2 cellular contexts compared by ENCODE assay signal in the genomic region with DNA sequence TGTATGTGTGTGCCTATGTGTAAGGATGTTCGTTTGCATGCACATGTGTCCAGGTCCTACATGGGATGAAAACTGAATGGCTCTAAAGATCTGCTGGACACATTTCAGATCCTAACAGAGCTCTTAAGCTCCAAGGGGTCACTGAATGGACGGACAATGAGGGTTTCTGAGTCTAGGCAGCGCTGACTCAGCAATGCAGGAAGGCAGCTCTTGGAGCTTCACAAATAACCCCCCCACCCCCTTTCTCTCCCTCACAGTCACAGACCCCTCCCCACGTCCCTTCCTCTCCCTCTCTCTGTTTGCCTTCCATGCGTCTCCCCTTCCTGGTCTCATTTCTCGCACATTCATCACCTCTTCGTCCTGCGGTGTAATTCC.
TF ChIP-seq lines count a peak whose summit lies in the region.

No MANE protein-coding gene starts in this region.

TF ChIP-seq in HepG2, 621 proteins besides CTCF, POLR2A, EP300 and RAD21:
- TF ChIP-seq TFDP2 (CRISPR knock-in tag; IDR thresholded peaks at IDR 0.05), result no peak
- TF ChIP-seq ZNF547 (CRISPR knock-in tag; IDR thresholded peaks at IDR 0.05), result no peak
- TF ChIP-seq ZNF746 (CRISPR knock-in tag; IDR thresholded peaks at IDR 0.05), result no peak
- TF ChIP-seq ZNF841 (CRISPR knock-in tag; IDR thresholded peaks at IDR 0.05; ENCODE audit: borderline replicate concordance), result no peak
- TF ChIP-seq RBM39 (IDR thresholded peaks at IDR 0.05; ENCODE audit: low read depth, low read length, poor library complexity, severe bottlenecking), result no peak
- TF ChIP-seq TSC22D2 (CRISPR knock-in tag; IDR thresholded peaks at IDR 0.05; ENCODE audit: borderline replicate concordance), result no peak
- no peak for TF ChIP-seq NFE2L2 (IDR thresholded peaks at IDR 0.05; ENCODE audit: low read length)
- TF ChIP-seq RXRA (CRISPR knock-in tag; IDR thresholded peaks at IDR 0.05), result no peak
- TF ChIP-seq ZNF83 (CRISPR knock-in tag; IDR thresholded peaks at IDR 0.05; ENCODE audit: borderline replicate concordance), result no peak
- TF ChIP-seq MAFK (conservative IDR thresholded peaks at IDR 0.05 in 1 of 2, IDR thresholded peaks at IDR 0.05 in 1 of 2; ENCODE audit: low read length in 2 of 2), result peak; percentile 85 to 93
- TF ChIP-seq, protein P1, sequence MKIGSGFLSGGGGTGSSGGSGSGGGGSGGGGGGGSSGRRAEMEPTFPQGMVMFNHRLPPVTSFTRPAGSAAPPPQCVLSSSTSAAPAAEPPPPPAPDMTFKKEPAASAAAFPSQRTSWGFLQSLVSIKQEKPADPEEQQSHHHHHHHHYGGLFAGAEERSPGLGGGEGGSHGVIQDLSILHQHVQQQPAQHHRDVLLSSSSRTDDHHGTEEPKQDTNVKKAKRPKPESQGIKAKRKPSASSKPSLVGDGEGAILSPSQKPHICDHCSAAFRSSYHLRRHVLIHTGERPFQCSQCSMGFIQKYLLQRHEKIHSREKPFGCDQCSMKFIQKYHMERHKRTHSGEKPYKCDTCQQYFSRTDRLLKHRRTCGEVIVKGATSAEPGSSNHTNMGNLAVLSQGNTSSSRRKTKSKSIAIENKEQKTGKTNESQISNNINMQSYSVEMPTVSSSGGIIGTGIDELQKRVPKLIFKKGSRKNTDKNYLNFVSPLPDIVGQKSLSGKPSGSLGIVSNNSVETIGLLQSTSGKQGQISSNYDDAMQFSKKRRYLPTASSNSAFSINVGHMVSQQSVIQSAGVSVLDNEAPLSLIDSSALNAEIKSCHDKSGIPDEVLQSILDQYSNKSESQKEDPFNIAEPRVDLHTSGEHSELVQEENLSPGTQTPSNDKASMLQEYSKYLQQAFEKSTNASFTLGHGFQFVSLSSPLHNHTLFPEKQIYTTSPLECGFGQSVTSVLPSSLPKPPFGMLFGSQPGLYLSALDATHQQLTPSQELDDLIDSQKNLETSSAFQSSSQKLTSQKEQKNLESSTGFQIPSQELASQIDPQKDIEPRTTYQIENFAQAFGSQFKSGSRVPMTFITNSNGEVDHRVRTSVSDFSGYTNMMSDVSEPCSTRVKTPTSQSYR (CRISPR knock-in tag; IDR thresholded peaks at IDR 0.05; ENCODE audit: borderline replicate concordance), result no peak
- no peak for TF ChIP-seq PHF5A (CRISPR knock-in tag; IDR thresholded peaks at IDR 0.05; ENCODE audit: low read depth, unreplicated experiment)
- TF ChIP-seq XRCC5 (optimal IDR thresholded peaks at IDR 0.05; ENCODE audit: low read length), result no peak
- peak; percentile 79 for TF ChIP-seq MAFF (IDR thresholded peaks at IDR 0.05; ENCODE audit: low read depth, low read length)
- no peak for TF ChIP-seq POLR2AphosphoS5 (IDR thresholded peaks at IDR 0.05; ENCODE audit: low read depth, low read length)
- TF ChIP-seq KAT7 (CRISPR knock-in tag; IDR thresholded peaks at IDR 0.05; ENCODE audit: borderline replicate concordance), result no peak

TF ChIP-seq in K562, 482 proteins besides CTCF, POLR2A, EP300 and RAD21 (continued from another document):
- no peak for TF ChIP-seq ZNF586 (CRISPR knock-in tag; conservative IDR thresholded peaks at IDR 0.05)
- 0 out of 2 replicates have a peak, but pooled peaks have one; percentile 13 for TF ChIP-seq MAFG (tag; conservative IDR thresholded peaks at IDR 0.05)
- no peak for TF ChIP-seq PYGO2 (tag; IDR thresholded peaks at IDR 0.05)
- TF ChIP-seq KLF6 (CRISPR knock-in tag; IDR thresholded peaks at IDR 0.05; ENCODE audit: borderline replicate concordance), result no peak
- TF ChIP-seq, protein P2, sequence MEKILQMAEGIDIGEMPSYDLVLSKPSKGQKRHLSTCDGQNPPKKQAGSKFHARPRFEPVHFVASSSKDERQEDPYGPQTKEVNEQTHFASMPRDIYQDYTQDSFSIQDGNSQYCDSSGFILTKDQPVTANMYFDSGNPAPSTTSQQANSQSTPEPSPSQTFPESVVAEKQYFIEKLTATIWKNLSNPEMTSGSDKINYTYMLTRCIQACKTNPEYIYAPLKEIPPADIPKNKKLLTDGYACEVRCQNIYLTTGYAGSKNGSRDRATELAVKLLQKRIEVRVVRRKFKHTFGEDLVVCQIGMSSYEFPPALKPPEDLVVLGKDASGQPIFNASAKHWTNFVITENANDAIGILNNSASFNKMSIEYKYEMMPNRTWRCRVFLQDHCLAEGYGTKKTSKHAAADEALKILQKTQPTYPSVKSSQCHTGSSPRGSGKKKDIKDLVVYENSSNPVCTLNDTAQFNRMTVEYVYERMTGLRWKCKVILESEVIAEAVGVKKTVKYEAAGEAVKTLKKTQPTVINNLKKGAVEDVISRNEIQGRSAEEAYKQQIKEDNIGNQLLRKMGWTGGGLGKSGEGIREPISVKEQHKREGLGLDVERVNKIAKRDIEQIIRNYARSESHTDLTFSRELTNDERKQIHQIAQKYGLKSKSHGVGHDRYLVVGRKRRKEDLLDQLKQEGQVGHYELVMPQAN (IDR thresholded peaks at IDR 0.05; ENCODE audit: borderline replicate concordance), result no peak
- TF ChIP-seq ZNF121 (CRISPR knock-in tag; conservative IDR thresholded peaks at IDR 0.05), result no peak
- TF ChIP-seq, protein P3, sequence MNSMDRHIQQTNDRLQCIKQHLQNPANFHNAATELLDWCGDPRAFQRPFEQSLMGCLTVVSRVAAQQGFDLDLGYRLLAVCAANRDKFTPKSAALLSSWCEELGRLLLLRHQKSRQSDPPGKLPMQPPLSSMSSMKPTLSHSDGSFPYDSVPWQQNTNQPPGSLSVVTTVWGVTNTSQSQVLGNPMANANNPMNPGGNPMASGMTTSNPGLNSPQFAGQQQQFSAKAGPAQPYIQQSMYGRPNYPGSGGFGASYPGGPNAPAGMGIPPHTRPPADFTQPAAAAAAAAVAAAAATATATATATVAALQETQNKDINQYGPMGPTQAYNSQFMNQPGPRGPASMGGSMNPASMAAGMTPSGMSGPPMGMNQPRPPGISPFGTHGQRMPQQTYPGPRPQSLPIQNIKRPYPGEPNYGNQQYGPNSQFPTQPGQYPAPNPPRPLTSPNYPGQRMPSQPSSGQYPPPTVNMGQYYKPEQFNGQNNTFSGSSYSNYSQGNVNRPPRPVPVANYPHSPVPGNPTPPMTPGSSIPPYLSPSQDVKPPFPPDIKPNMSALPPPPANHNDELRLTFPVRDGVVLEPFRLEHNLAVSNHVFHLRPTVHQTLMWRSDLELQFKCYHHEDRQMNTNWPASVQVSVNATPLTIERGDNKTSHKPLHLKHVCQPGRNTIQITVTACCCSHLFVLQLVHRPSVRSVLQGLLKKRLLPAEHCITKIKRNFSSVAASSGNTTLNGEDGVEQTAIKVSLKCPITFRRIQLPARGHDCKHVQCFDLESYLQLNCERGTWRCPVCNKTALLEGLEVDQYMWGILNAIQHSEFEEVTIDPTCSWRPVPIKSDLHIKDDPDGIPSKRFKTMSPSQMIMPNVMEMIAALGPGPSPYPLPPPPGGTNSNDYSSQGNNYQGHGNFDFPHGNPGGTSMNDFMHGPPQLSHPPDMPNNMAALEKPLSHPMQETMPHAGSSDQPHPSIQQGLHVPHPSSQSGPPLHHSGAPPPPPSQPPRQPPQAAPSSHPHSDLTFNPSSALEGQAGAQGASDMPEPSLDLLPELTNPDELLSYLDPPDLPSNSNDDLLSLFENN (IDR thresholded peaks at IDR 0.05; ENCODE audit: low read depth in 2 of 2, low read length in 2 of 2), result no peak
- peak; percentile 43; the same call in 1 of the 2 replicates for TF ChIP-seq C11orf30 (IDR thresholded peaks at IDR 0.05; ENCODE audit: low read depth)
- TF ChIP-seq ZNF584 (CRISPR knock-in tag; IDR thresholded peaks at IDR 0.05; ENCODE audit: low read depth), result no peak
- TF ChIP-seq MED1 (CRISPR knock-in tag; IDR thresholded peaks at IDR 0.05; ENCODE audit: borderline replicate concordance), result no peak
- TF ChIP-seq ZNF347 (CRISPR knock-in tag; IDR thresholded peaks at IDR 0.05; ENCODE audit: low read depth), result no peak
- TF ChIP-seq HSF4 (CRISPR knock-in tag; IDR thresholded peaks at IDR 0.05; ENCODE audit: borderline replicate concordance), result no peak
- TF ChIP-seq COPS2 (conservative IDR thresholded peaks at IDR 0.05), result no peak
- TF ChIP-seq GMEB1 (CRISPR knock-in tag; IDR thresholded peaks at IDR 0.05), result no peak
TF ChIP-seq in K562: peak in this region for 3.
